28 cellular contexts compared by ENCODE assay signal in genomic region chr17:4895121-4895520, GRCh38. TPM values are rescaled to one million over a fixed set of nuclear protein-coding genes. Genes with fewer than 3 reads are reported as not detected.
"Had no signal": no experiment of that assay in that cellular context is flagged by ENCODE, and none has a peak within 500 bp of the region (broad histone marks: within the 10 kb centered on the region; RNA-seq: fewer than 3 reads in every experiment).

No MANE protein-coding gene starts in this region.

- H3K9me3 ChIP-seq: SJCRH30, SK-N-SH had no signal

- H3K9me3 Mint-ChIP-seq: activated CD8-positive, alpha-beta T cell treated with anti-CD3 and anti-CD28 coated beads for 36 hours; activated naive CD4-positive, alpha-beta T cell treated with anti-CD3 and anti-CD28 coated beads, Interleukin-2, amount 10 ng/mL, durations not matched to agents 7 days and 5 days; activated naive CD8-positive, alpha-beta T cell treated with anti-CD3 and anti-CD28 coated beads for 36 hours; activated T-cell treated with anti-CD3 and anti-CD28 coated beads, Interleukin-2, amount 50 U/mL, for 72 hours; activated T-helper 2 cell treated with anti-CD3 and anti-CD28 coated beads, Interferon-gamma antibody, Interleukin-2, Interleukin-4, amounts not matched to agents 10 μg/mL and 5 μg/mL and 100 μg/mL, durations not matched to agents 14 hours and 24 hours and 36 hours had no signal

- ATAC-seq: activated CD4-positive, CD25-positive, alpha-beta regulatory T cell treated with anti-CD3 and anti-CD28 coated beads, Interleukin-2, amount 50 U/mL, for 24 hours; activated CD8-positive, alpha-beta T cell treated with anti-CD3 and anti-CD28 coated beads for 36 hours; activated T-cell treated with anti-CD3 and anti-CD28 coated beads, Interleukin-2, amount 50 U/mL, for 72 hours; Right ventricle myocardium inferior had no signal

- H3K27ac Mint-ChIP-seq: activated CD8-positive, alpha-beta T cell treated with anti-CD3 and anti-CD28 coated beads for 36 hours; activated naive CD8-positive, alpha-beta T cell treated with anti-CD3 and anti-CD28 coated beads for 36 hours; activated T-cell treated with anti-CD3 and anti-CD28 coated beads, Interleukin-2, amount 50 U/mL, for 72 hours; activated T-helper 2 cell treated with anti-CD3 and anti-CD28 coated beads, Interferon-gamma antibody, Interleukin-2, Interleukin-4, amounts not matched to agents 10 μg/mL and 5 μg/mL and 100 μg/mL, durations not matched to agents 14 hours and 24 hours and 36 hours had no signal

- DNase-seq: activated CD4-positive, alpha-beta T cell treated with anti-CD3 and anti-CD28 coated beads for 4 hours; activated CD8-positive, alpha-beta memory T cell treated with anti-CD3 and anti-CD28 coated beads, Interleukin-2, amount 50 U/mL, for 4 hours; activated CD8-positive, alpha-beta T cell treated with anti-CD3 and anti-CD28 coated beads for 36 hours; activated gamma-delta T cell treated with Interleukin-2 at 50 U/mL for 16 hours; activated naive CD4-positive, alpha-beta T cell treated with anti-CD3 and anti-CD28 coated beads, Interleukin-2, amount 10 ng/mL, durations not matched to agents 7 days and 5 days; activated naive CD8-positive, alpha-beta T cell treated with anti-CD3 and anti-CD28 coated beads for 36 hours; activated T-cell treated with anti-CD3 and anti-CD28 coated beads, Interleukin-2, amount 50 U/mL, for 72 hours; brain microvascular endothelial cell; Kasumi-1; NCI-H1105 treated with DMSO at 0.1 percent for 48 hours; NCI-H1436 treated with DMSO at 0.1 percent for 48 hours; NCI-H187 treated with DMSO at 0.1 percent for 48 hours; NCI-H2081 treated with DMSO at 0.1 percent for 48 hours; NCI-H2171; NCI-H2227 treated with DMSO at 0.1 percent for 48 hours; NCI-H446 treated with DMSO at 0.1 percent for 48 hours; NCI-H524 treated with DMSO at 0.1 percent for 48 hours; NCI-H774; SJCRH30; SK-N-SH; T-helper 1 cell had no signal

- H3K9ac ChIP-seq: SK-N-SH had no signal

- H3K27ac ChIP-seq: brain microvascular endothelial cell, cardiac muscle cell, SJCRH30 had no signal

- H3K4me3 Mint-ChIP-seq: activated CD8-positive, alpha-beta T cell treated with anti-CD3 and anti-CD28 coated beads for 36 hours; activated naive CD4-positive, alpha-beta T cell treated with anti-CD3 and anti-CD28 coated beads, Interleukin-2, amount 10 ng/mL, durations not matched to agents 7 days and 5 days; activated naive CD8-positive, alpha-beta T cell treated with anti-CD3 and anti-CD28 coated beads for 36 hours; activated T-cell treated with anti-CD3 and anti-CD28 coated beads, Interleukin-2, amount 50 U/mL, for 72 hours had no signal

- H3K36me3 ChIP-seq: SJCRH30 had no signal

- H3K4me1 ChIP-seq: SJCRH30 had no signal

- H3K4me3 ChIP-seq: cardiac muscle cell, SJCRH30 had no signal

- H3K27me3 Mint-ChIP-seq: activated CD8-positive, alpha-beta T cell treated with anti-CD3 and anti-CD28 coated beads for 36 hours; activated naive CD8-positive, alpha-beta T cell treated with anti-CD3 and anti-CD28 coated beads for 36 hours had no signal

- H3K27me3 ChIP-seq: brain microvascular endothelial cell, cardiac muscle cell, SJCRH30 had no signal

RNA-seq across cellular contexts. Expression of gene CHRNE, which starts 7.8 kb away (rescaled TPM):
- total RNA-seq: RPMI7951 had no signal

RNA-seq across cellular contexts. Expression of gene GP1BA, which starts 37.0 kb away (rescaled TPM):
- total RNA-seq: activated CD8-positive, alpha-beta T cell treated with anti-CD3 and anti-CD28 coated beads for 36 hours; activated naive CD8-positive, alpha-beta T cell treated with anti-CD3 and anti-CD28 coated beads for 36 hours; activated T-helper 2 cell treated with anti-CD3 and anti-CD28 coated beads, Interferon-gamma antibody, Interleukin-2, Interleukin-4, amounts not matched to agents 10 μg/mL and 5 μg/mL and 100 μg/mL, durations not matched to agents 14 hours and 24 hours and 36 hours; cardiac muscle cell; OCI-LY7; Right ventricle myocardium inferior; RPMI7951; SJCRH30; T-helper 2 cell treated with Interferon-gamma antibody and Interleukin-4, amounts not matched to agents 100 ng/mL and 5 ng/mL, for 36 hours had no signal
- polyA plus RNA-seq: SK-N-SH had no signal
